28 cellular contexts compared by ENCODE assay signal in genomic region chr5:56091664-56092063, GRCh38.
DNase-seq lines count a peak whose midpoint lies in the region; ATAC-seq and TF ChIP-seq lines count a peak whose summit lies in the region.
"Had no signal": no experiment of that assay in that cellular context is flagged by ENCODE, and none has a peak within 500 bp of the region (broad histone marks: within the 10 kb centered on the region; RNA-seq: fewer than 3 reads in every experiment).

No MANE protein-coding gene starts in this region.

- H3K36me3 Mint-ChIP-seq in activated CD4-positive, alpha-beta T cell treated with anti-CD3 and anti-CD28 coated beads, Interleukin-2, amount 10 ng/mL, durations not matched to agents 24 days and 14 days (ENCODE audit: low read depth), result peaks cover 2% of the 10 kb centered on the region
- H3K36me3 Mint-ChIP-seq in CD4-positive, CD25-positive, alpha-beta regulatory T cell, result peaks cover 3% of the 10 kb centered on the region
- no peaks in the 10 kb centered on the region for H3K36me3 Mint-ChIP-seq in endodermal cell (ENCODE audit: low read depth)
- no peaks in the 10 kb centered on the region for H3K36me3 Mint-ChIP-seq in glutamatergic neuron (ENCODE audit: unreplicated experiment)
- H3K36me3 Mint-ChIP-seq: activated CD4-positive, alpha-beta memory T cell treated with anti-CD3 and anti-CD28 coated beads for 36 hours; IgD-negative memory B cell; neural progenitor cell had no signal

- H3K36me3 ChIP-seq in CD4-positive, CD25-positive, alpha-beta regulatory T cell (ENCODE audit: control insufficient read depth, insufficient read depth, low read length), result no peaks in the 10 kb centered on the region
- no peaks in the 10 kb centered on the region for H3K36me3 ChIP-seq in endodermal cell (ENCODE audit: control insufficient read depth, insufficient read depth, low read length)
- H3K36me3 ChIP-seq: neural progenitor cell had no signal

- H3K4me3 Mint-ChIP-seq in activated CD4-positive, alpha-beta T cell treated with anti-CD3 and anti-CD28 coated beads, Interleukin-2, amount 10 ng/mL, durations not matched to agents 24 days and 14 days, result no peak overlapping the region
- peak overlapping the region in 3 of 4 donors; percentile 28 to 66 (median 62) for H3K4me3 Mint-ChIP-seq in CD4-positive, CD25-positive, alpha-beta regulatory T cell
- no peak overlapping the region for H3K4me3 Mint-ChIP-seq in endodermal cell
- H3K4me3 Mint-ChIP-seq in glutamatergic neuron (ENCODE audit: unreplicated experiment), result no peak overlapping the region
- H3K4me3 Mint-ChIP-seq: activated CD4-positive, alpha-beta memory T cell treated with anti-CD3 and anti-CD28 coated beads for 36 hours; effector memory CD8-positive, alpha-beta T cell; HFFc6; neural progenitor cell had no signal

- intact Hi-C loops in activated CD4-positive, alpha-beta T cell treated with anti-CD3 and anti-CD28 coated beads, Interleukin-2, amount 10 ng/mL, durations not matched to agents 24 days and 14 days (cut with micrococcal nuclease), result loop anchor here (10.0 kb wide), 2 partner anchors 97 to 233 kb away; partner anchors contain the start of gene IL6ST

- H3K4me3 ChIP-seq in CD4-positive, CD25-positive, alpha-beta regulatory T cell (ENCODE audit: low read depth, low read length), result peak overlapping the region; percentile 38
- H3K4me3 ChIP-seq in endodermal cell (ENCODE audit: low read length), result no peak overlapping the region
- H3K4me3 ChIP-seq: neural progenitor cell, smooth muscle cell, testis had no signal

- H3K9me3 ChIP-seq in CD4-positive, CD25-positive, alpha-beta regulatory T cell (ENCODE audit: control insufficient read depth in 2 of 2, low read length in 2 of 2), result no peaks in the 10 kb centered on the region
- no peaks in the 10 kb centered on the region for H3K9me3 ChIP-seq in endodermal cell (ENCODE audit: control insufficient read depth, low read length)
- H3K9me3 ChIP-seq: testis had no signal

- TF ChIP-seq CTCF in VCaP (conservative IDR thresholded peaks at IDR 0.05) (no peak), endodermal cell (conservative IDR thresholded peaks at IDR 0.05) (no peak), glutamatergic neuron (IDR thresholded peaks at IDR 0.05; ENCODE audit: partially characterized antibody, unreplicated experiment) (no peak)

- no peak overlapping the region for H3K9ac ChIP-seq in endodermal cell (ENCODE audit: extremely low read depth, low read length, poor library complexity, severe bottlenecking)
- H3K9ac ChIP-seq: neural progenitor cell had no signal

- peaks cover 57% of the 10 kb centered on the region for H3K4me1 Mint-ChIP-seq in activated CD4-positive, alpha-beta T cell treated with anti-CD3 and anti-CD28 coated beads, Interleukin-2, amount 10 ng/mL, durations not matched to agents 24 days and 14 days
- H3K4me1 Mint-ChIP-seq in CD4-positive, CD25-positive, alpha-beta regulatory T cell, result peaks cover 30 to 77% (median 43%) of the 10 kb centered on the region in 4 donors
- H3K4me1 Mint-ChIP-seq in endodermal cell, result peaks cover 9% of the 10 kb centered on the region
- H3K4me1 Mint-ChIP-seq in glutamatergic neuron (ENCODE audit: low read depth, unreplicated experiment), result no peaks in the 10 kb centered on the region
- H3K4me1 Mint-ChIP-seq: neural progenitor cell had no signal

- peak overlapping the region; percentile 3 for H3K27ac Mint-ChIP-seq in activated CD4-positive, alpha-beta T cell treated with anti-CD3 and anti-CD28 coated beads, Interleukin-2, amount 10 ng/mL, durations not matched to agents 24 days and 14 days
- H3K27ac Mint-ChIP-seq in CD4-positive, CD25-positive, alpha-beta regulatory T cell, result peak overlapping the region; percentile 66 to 95 (median 76)
- peak overlapping the region; percentile 9 for H3K27ac Mint-ChIP-seq in endodermal cell
- H3K27ac Mint-ChIP-seq in glutamatergic neuron (ENCODE audit: unreplicated experiment), result no peak overlapping the region
- H3K27ac Mint-ChIP-seq: effector memory CD8-positive, alpha-beta T cell; HFFc6; IgD-negative memory B cell; neural progenitor cell had no signal

- H3K27ac ChIP-seq in CD4-positive, CD25-positive, alpha-beta regulatory T cell (ENCODE audit: insufficient read depth, low read length, poor library complexity, severe bottlenecking), result no peak overlapping the region
- peak overlapping the region; percentile 57 for H3K27ac ChIP-seq in VCaP
- no peak overlapping the region for H3K27ac ChIP-seq in endodermal cell (ENCODE audit: low read depth, low read length)
- H3K27ac ChIP-seq: neural progenitor cell, testis had no signal

- no peak for ATAC-seq in CD4-positive, CD25-positive, alpha-beta regulatory T cell (ENCODE audit: low read depth in 2 of 2)
- no peak for ATAC-seq in activated CD4-positive, CD25-positive, alpha-beta regulatory T cell treated with anti-CD3 and anti-CD28 coated beads, Interleukin-2, amount 50 U/mL, for 24 hours
- ATAC-seq in GM19463 (IDR thresholded peaks at IDR 0.05; ENCODE audit: unreplicated experiment), result no peak
- ATAC-seq: effector memory CD8-positive, alpha-beta T cell; left lobe of liver; Panc1 had no signal

- DNase-seq in activated CD4-positive, alpha-beta T cell treated with anti-CD3 and anti-CD28 coated beads, Interleukin-2, amount 10 ng/mL, durations not matched to agents 24 days and 14 days, result no peak
- no peak for DNase-seq in activated CD4-positive, alpha-beta T cell treated with anti-CD3 and anti-CD28 coated beads for 48 hours
- no peak for DNase-seq in CD4-positive, CD25-positive, alpha-beta regulatory T cell
- DNase-seq in endodermal cell (no peak), glutamatergic neuron (no peak)
- DNase-seq: activated CD4-positive, alpha-beta memory T cell treated with anti-CD3 and anti-CD28 coated beads for 36 hours; caudate nucleus; DMS 273 treated with DMSO at 0.1 percent for 48 hours; effector memory CD8-positive, alpha-beta T cell; head of caudate nucleus; HFFc6; MV-4-11; NCI-H1436 treated with DMSO at 0.1 percent for 48 hours; NCI-H2107; NCI-H345; right cardiac atrium; SHP77; stimulated activated CD4-positive, alpha-beta T cell treated with anti-CD3 and anti-CD28 coated beads, Interleukin-1b, Interleukin-23, amount 100 ng/mL, for 48 hours; stimulated activated naive CD4-positive, alpha-beta T cell treated with Interleukin-2 at 50 U/mL for 16 hours; testis had no signal

- no peaks in the 10 kb centered on the region for H3K27me3 ChIP-seq in CD4-positive, CD25-positive, alpha-beta regulatory T cell (ENCODE audit: control insufficient read depth, insufficient read depth, low read length)
- H3K27me3 ChIP-seq in endodermal cell (ENCODE audit: control insufficient read depth, insufficient read depth, low read length, poor library complexity, severe bottlenecking), result no peaks in the 10 kb centered on the region
- H3K27me3 ChIP-seq: neural progenitor cell, testis had no signal

- H3K4me1 ChIP-seq in CD4-positive, CD25-positive, alpha-beta regulatory T cell (ENCODE audit: control insufficient read depth, insufficient read depth, low read length, poor library complexity, severe bottlenecking), result peaks cover 45% of the 10 kb centered on the region
- H3K4me1 ChIP-seq in endodermal cell (ENCODE audit: control insufficient read depth, insufficient read depth, low read length), result peaks cover 3% of the 10 kb centered on the region
- H3K4me1 ChIP-seq: neural progenitor cell had no signal

- H3K9me3 Mint-ChIP-seq in activated CD4-positive, alpha-beta T cell treated with anti-CD3 and anti-CD28 coated beads, Interleukin-2, amount 10 ng/mL, durations not matched to agents 24 days and 14 days, result no peaks in the 10 kb centered on the region
- H3K9me3 Mint-ChIP-seq in CD4-positive, CD25-positive, alpha-beta regulatory T cell, result peaks cover 0 to 2% (median 0%) of the 10 kb centered on the region in 7 donors
- H3K9me3 Mint-ChIP-seq in endodermal cell, result no peaks in the 10 kb centered on the region
- H3K9me3 Mint-ChIP-seq in glutamatergic neuron (ENCODE audit: unreplicated experiment), result no peaks in the 10 kb centered on the region
- H3K9me3 Mint-ChIP-seq: activated CD4-positive, alpha-beta memory T cell treated with anti-CD3 and anti-CD28 coated beads for 36 hours; effector memory CD8-positive, alpha-beta T cell; HFFc6; IgD-negative memory B cell; neural progenitor cell had no signal

- no peaks in the 10 kb centered on the region for H3K27me3 Mint-ChIP-seq in activated CD4-positive, alpha-beta T cell treated with anti-CD3 and anti-CD28 coated beads, Interleukin-2, amount 10 ng/mL, durations not matched to agents 24 days and 14 days
- H3K27me3 Mint-ChIP-seq in CD4-positive, CD25-positive, alpha-beta regulatory T cell, result no peaks in the 10 kb centered on the region
- no peaks in the 10 kb centered on the region for H3K27me3 Mint-ChIP-seq in endodermal cell (ENCODE audit: insufficient read depth)
- H3K27me3 Mint-ChIP-seq in glutamatergic neuron (ENCODE audit: unreplicated experiment), result no peaks in the 10 kb centered on the region
- H3K27me3 Mint-ChIP-seq: activated CD4-positive, alpha-beta memory T cell treated with anti-CD3 and anti-CD28 coated beads for 36 hours; effector memory CD8-positive, alpha-beta T cell had no signal

Comparison
In these comparisons a context has a peak if more than half of its experiments do, and no peak if none do; other contexts are left out.
1. H3K4me3 Mint-ChIP-seq: peak in CD4-positive, CD25-positive, alpha-beta regulatory T cell (3 of 4); none in activated CD4-positive, alpha-beta T cell treated with anti-CD3 and anti-CD28 coated beads, Interleukin-2, amount 10 ng/mL, durations not matched to agents 24 days and 14 days (single experiment), endodermal cell (single experiment) and glutamatergic neuron (single experiment).